ENCODE assay signal across 8 cellular contexts in genomic region chr11:66386171-66387069, GRCh38. TPM values are rescaled to one million over a fixed set of nuclear protein-coding genes. Genes with fewer than 3 reads are reported as not detected.
DNase-seq lines count a peak whose midpoint lies in the region; ATAC-seq and TF ChIP-seq lines count a peak whose summit lies in the region.

No MANE protein-coding gene starts in this region.

- H3K9me2 ChIP-seq in OCI-LY1 (ENCODE audit: low read depth, low read length) = no peaks in the 10 kb centered on the region

- no peak overlapping the region for H4K5ac ChIP-seq in IMR-90 (ENCODE audit: low read depth, low read length)

- no peak overlapping the region for H4K91ac ChIP-seq in IMR-90 (ENCODE audit: insufficient read depth, low read depth, low read length)

- peak overlapping the region; percentile 23; the same call in 1 of the 2 replicates for H3K4me3 ChIP-seq in IMR-90 (ENCODE audit: insufficient read depth, low read depth, low read length)
- H3K4me3 ChIP-seq in OCI-LY1 (ENCODE audit: low read depth, low read length, poor library complexity, severe bottlenecking) = peak overlapping the region; percentile 1

- H3K9me3 ChIP-seq in IMR-90 (ENCODE audit: control insufficient read depth, insufficient read depth, low read length) (no peaks in the 10 kb centered on the region), OCI-LY1 (ENCODE audit: low read length) (no peaks in the 10 kb centered on the region)

- H2BK120ac ChIP-seq in IMR-90 (ENCODE audit: low read depth, low read length) = no peak overlapping the region

- no peak overlapping the region for H2BK15ac ChIP-seq in IMR-90 (ENCODE audit: low read depth, low read length)

- no peak overlapping the region for H2BK20ac ChIP-seq in IMR-90 (ENCODE audit: low read depth, low read length)

- 0 out of 2 replicates have a peak overlapping the region, but pooled peaks have one; percentile 51 for H3K14ac ChIP-seq in IMR-90 (replicated peaks; ENCODE audit: low read depth, low read length)

- no peaks in the 10 kb centered on the region; the same call in 1 of the 2 replicates for H3F3A ChIP-seq in OCI-LY1 (ENCODE audit: insufficient read depth, low read length)

- TF ChIP-seq POLR2A in IMR-90 (IDR thresholded peaks at IDR 0.05; ENCODE audit: low read depth, low read length) = no peak
- TF ChIP-seq POLR2A in erythroblast (IDR thresholded peaks at IDR 0.05; ENCODE audit: low read length) = no peak

- DNase-seq in COLO668 (lab: John Stamatoyannopoulos, UW; ENCODE audit: unreplicated experiment) = peak; percentile 81
- peak; percentile 80 for DNase-seq in IMR-90
- peak; percentile 82 for DNase-seq in activated T-cell treated with anti-CD3 and anti-CD28 coated beads for 4 hours
- peak; percentile 76 to 89 for DNase-seq in erythroblast (lab: John Stamatoyannopoulos, UW)
- peak; percentile 88 for DNase-seq in myocyte (ENCODE audit: low read depth)
- DNase-seq in stimulated activated CD8-positive, alpha-beta memory T cell treated with anti-CD3 and anti-CD28 coated beads, Interleukin-4, amount 100 ng/mL, for 48 hours = peak; percentile 95

- H3K9ac ChIP-seq in IMR-90 (ENCODE audit: low read depth, low read length) = peak overlapping the region; percentile 39; the same call in 1 of the 2 replicates
- H3K9ac ChIP-seq in OCI-LY1 (ENCODE audit: low read length) = 0 out of 2 replicates have a peak overlapping the region, but pooled peaks have one; percentile 6

- H2AFZ ChIP-seq in IMR-90 (replicated peaks; ENCODE audit: low read length, poor library complexity) (peak overlapping the region; percentile 89), OCI-LY1 (ENCODE audit: low read length) (no peak overlapping the region)

- H3K9me1 ChIP-seq in IMR-90 (ENCODE audit: insufficient read depth, low read length) = no peaks in the 10 kb centered on the region

- TF ChIP-seq CTCF in IMR-90 (conservative IDR thresholded peaks at IDR 0.05; ENCODE audit: low read depth, low read length) (peak; percentile 90), OCI-LY1 (IDR thresholded peaks at IDR 0.05; ENCODE audit: low read length) (peak; percentile 89)

- 3% methylated on average over 14 of the region's 20 CpGs; no CpG with 5 or more reads in 1 of the 2 experiments for WGBS in IMR-90 (ENCODE audit: extremely low coverage in 2 of 2, insufficient read length in 1 of 2), 2 experiments

- H3K4ac ChIP-seq in IMR-90 (ENCODE audit: low read depth, low read length) = no peak overlapping the region

- H3K4me2 ChIP-seq in IMR-90 (ENCODE audit: low read depth, low read length) (peak overlapping the region; percentile 74), OCI-LY1 (ENCODE audit: low read length) (peak overlapping the region; percentile 36)

- H3K56ac ChIP-seq in IMR-90 (ENCODE audit: extremely low read depth, insufficient read depth, low read length) = no peak overlapping the region

- CTCF ChIA-PET in IMR-90 (lab: Yijun Ruan, JAX) = interaction anchor here (0.5 to 2.1 kb wide), 14 partner anchors 9 to 128 kb away, joined by 3 to 11 read pairs (median 3); partner anchors contain the start of gene B4GAT1

- peak; percentile 67 for TF ChIP-seq RAD21 in IMR-90 (IDR thresholded peaks at IDR 0.05; ENCODE audit: low read length)

- H4K20me1 ChIP-seq in IMR-90 (ENCODE audit: insufficient read depth, low read length) = no peaks in the 10 kb centered on the region
- H4K20me1 ChIP-seq in OCI-LY1 (ENCODE audit: insufficient read depth, low read length) = no peaks in the 10 kb centered on the region

- H2AK9ac ChIP-seq in IMR-90 (replicated peaks; ENCODE audit: low read depth, low read length, poor library complexity) = no peak overlapping the region

- no peaks in the 10 kb centered on the region for H3K4me1 ChIP-seq in IMR-90 (ENCODE audit: control insufficient read depth, insufficient read depth, low read length)
- H3K4me1 ChIP-seq in OCI-LY1 (ENCODE audit: insufficient read depth, low read length, severe bottlenecking) = peaks cover 7% of the 10 kb centered on the region

- no peak overlapping the region for H3K18ac ChIP-seq in IMR-90 (ENCODE audit: low read depth, low read length)

- no TSS peak for BruUV-seq in IMR-90 (replicated peaks; lab: Mats Ljungman, UMichigan)

- H3K27me3 ChIP-seq in IMR-90 (ENCODE audit: control insufficient read depth, insufficient read depth, low read length) = peaks cover 7% of the 10 kb centered on the region
- no peaks in the 10 kb centered on the region for H3K27me3 ChIP-seq in OCI-LY1 (ENCODE audit: insufficient read depth, low read length)

- dilution Hi-C loops in IMR-90 (cut with HindIII; ENCODE audit: low sequenced_read_pairs, unreplicated experiment) = no loop called here

- intact Hi-C loops in IMR-90 (cut with micrococcal nuclease) = loop anchor here (1.0 to 5.0 kb wide), 2 partner anchors 46 to 75 kb away; no protein-coding TSS in a partner anchor

- no peak overlapping the region for H2BK5ac ChIP-seq in IMR-90 (ENCODE audit: low read depth, low read length, poor library complexity, severe bottlenecking)

- H3K79me2 ChIP-seq in OCI-LY1 (ENCODE audit: insufficient read depth, low read length) = no peaks in the 10 kb centered on the region

- H2AK5ac ChIP-seq in IMR-90 (ENCODE audit: low read depth, low read length) = no peak overlapping the region

- in situ Hi-C loops in IMR-90 (cut with MboI; ENCODE audit: low sequenced_read_pairs) = loop anchor here (5.0 kb wide), 1 partner anchor 79 kb away; no protein-coding TSS in a partner anchor

- H3K36me3 ChIP-seq in IMR-90 (ENCODE audit: control insufficient read depth, insufficient read depth, low read length) (no peaks in the 10 kb centered on the region), OCI-LY1 (ENCODE audit: insufficient read depth, low read length) (no peaks in the 10 kb centered on the region)

- POLR2A ChIA-PET in IMR-90 (lab: Charles Lee; ENCODE audit: unreplicated experiment) = interaction anchor here (0.7 to 1.1 kb wide), 2 partner anchors 74 to 93 kb away, joined by 3 to 5 read pairs; no protein-coding TSS in a partner anchor

- no peak overlapping the region for H3K27ac ChIP-seq in IMR-90 (ENCODE audit: insufficient read depth, low read length)
- H3K27ac ChIP-seq in OCI-LY1 (ENCODE audit: low read depth, low read length, poor library complexity, severe bottlenecking) = no peak overlapping the region

- ATAC-seq in IMR-90 (ENCODE audit: low read depth) = peak; percentile 90
- ATAC-seq in HG02852 (IDR thresholded peaks at IDR 0.05; ENCODE audit: unreplicated experiment) = no peak

- H3K23ac ChIP-seq in IMR-90 (ENCODE audit: low read depth, low read length) = no peak overlapping the region

- peak overlapping the region in 1 of 2 experiments; percentile 51; a peak in 1 of 4 replicates for H4K8ac ChIP-seq in IMR-90 (ENCODE audit: low read depth in 2 of 2, low read length in 2 of 2)

- no peaks in the 10 kb centered on the region for H3K79me1 ChIP-seq in IMR-90 (ENCODE audit: low read depth in 1 of 2, low read length in 2 of 2)

TF ChIP-seq in IMR-90, 13 proteins besides CTCF, POLR2A, EP300 and RAD21:
- TF ChIP-seq MAFK (IDR thresholded peaks at IDR 0.05; ENCODE audit: low read depth, low read length) (no peak), CHD1 (IDR thresholded peaks at IDR 0.05; ENCODE audit: low read depth, low read length) (no peak), SMC3 (IDR thresholded peaks at IDR 0.05; ENCODE audit: low read depth, low read length) (peak; percentile 67), RFX5 (IDR thresholded peaks at IDR 0.05; ENCODE audit: low read depth, low read length) (no peak), CEBPB (IDR thresholded peaks at IDR 0.05; ENCODE audit: low read depth, low read length) (peak; percentile 93), RCOR1 (IDR thresholded peaks at IDR 0.05; ENCODE audit: insufficient replicate concordance, low read length) (no peak)
- TF ChIP-seq, protein P1, sequence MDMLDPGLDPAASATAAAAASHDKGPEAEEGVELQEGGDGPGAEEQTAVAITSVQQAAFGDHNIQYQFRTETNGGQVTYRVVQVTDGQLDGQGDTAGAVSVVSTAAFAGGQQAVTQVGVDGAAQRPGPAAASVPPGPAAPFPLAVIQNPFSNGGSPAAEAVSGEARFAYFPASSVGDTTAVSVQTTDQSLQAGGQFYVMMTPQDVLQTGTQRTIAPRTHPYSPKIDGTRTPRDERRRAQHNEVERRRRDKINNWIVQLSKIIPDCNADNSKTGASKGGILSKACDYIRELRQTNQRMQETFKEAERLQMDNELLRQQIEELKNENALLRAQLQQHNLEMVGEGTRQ (IDR thresholded peaks at IDR 0.05; ENCODE audit: low read depth, low read length) = no peak

RNA-seq across cellular contexts. Expression of gene SLC29A2, which starts 14.9 kb away (rescaled TPM):
- total RNA-seq in IMR-90 (2012; rRNA removed) (under 0.01 TPM in 2 replicates), myocyte (4.5 and 8.5 TPM in 2 replicates)
- polyA plus RNA-seq in IMR-90 (2012; rRNA removed) = 0.87 and 1.2 TPM in 2 replicates
- polyA plus RNA-seq in IMR-90 (2012; cell fraction: cytosol; rRNA removed) = 0.32 and 0.92 TPM in 2 replicates
- polyA plus RNA-seq in IMR-90 (2012; cell fraction: nucleus; rRNA removed; ENCODE audit: low replicate concordance) = 4.7 and 8.5 TPM in 2 replicates
- 0.79 TPM for polyA plus RNA-seq in myocyte (2012)

RNA-seq across cellular contexts. Expression of gene NPAS4, which starts 34.4 kb away (rescaled TPM):
- total RNA-seq in IMR-90 (2012; rRNA removed) (under 0.01 TPM in 1 of 2 replicates, not detected in the other), myocyte (not detected in 2 replicates)
- polyA plus RNA-seq in IMR-90 (2012; rRNA removed) = 0.77 and 0.89 TPM in 2 replicates
- polyA plus RNA-seq in IMR-90 (2012; cell fraction: cytosol; rRNA removed) = 0.25 and 0.40 TPM in 2 replicates
- polyA plus RNA-seq in IMR-90 (2012; cell fraction: nucleus; rRNA removed; ENCODE audit: low replicate concordance) = 2.5 and 4.2 TPM in 2 replicates
- polyA plus RNA-seq in myocyte (2012) = 0.03 TPM

RNA-seq across cellular contexts. Expression of gene B4GAT1, which starts 39.0 kb away (rescaled TPM):
- total RNA-seq in IMR-90 (2012; rRNA removed) (10.6 and 13.9 TPM in 2 replicates), myocyte (60.3 and 69.3 TPM in 2 replicates)
- polyA plus RNA-seq in IMR-90 (2012; rRNA removed) = 18.4 and 20.5 TPM in 2 replicates
- polyA plus RNA-seq in IMR-90 (2012; cell fraction: cytosol; rRNA removed) = 16.5 and 24.6 TPM in 2 replicates
- polyA plus RNA-seq in IMR-90 (2012; cell fraction: nucleus; rRNA removed; ENCODE audit: low replicate concordance) = 8.5 and 9.5 TPM in 2 replicates
- polyA plus RNA-seq in myocyte (2012) = 54.7 TPM

RNA-seq across cellular contexts. Expression of gene BRMS1, which starts 41.5 kb away (rescaled TPM):
- total RNA-seq in IMR-90 (2012; rRNA removed) = 57.9 and 67.2 TPM in 2 replicates
- polyA plus RNA-seq in IMR-90 (2012; rRNA removed) = 48.3 and 51.9 TPM in 2 replicates
- 38.2 and 49.5 TPM in 2 replicates for polyA plus RNA-seq in IMR-90 (2012; cell fraction: cytosol; rRNA removed)
- polyA plus RNA-seq in IMR-90 (2012; cell fraction: nucleus; rRNA removed; ENCODE audit: low replicate concordance) = 43.6 and 65.0 TPM in 2 replicates
- total RNA-seq in myocyte = 45.9 and 56.1 TPM in 2 replicates
- polyA plus RNA-seq in myocyte (2012) = 39.2 TPM

RNA-seq across cellular contexts. Expression of gene RIN1, which starts 50.2 kb away (rescaled TPM):
- total RNA-seq in IMR-90 (2012; rRNA removed) (9.9 and 10.6 TPM in 2 replicates), myocyte (32.3 and 43.9 TPM in 2 replicates)
- polyA plus RNA-seq in IMR-90 (2012; rRNA removed) = 20.8 and 27.1 TPM in 2 replicates
- polyA plus RNA-seq in IMR-90 (2012; cell fraction: cytosol; rRNA removed) = 19.8 and 26.9 TPM in 2 replicates
- polyA plus RNA-seq in IMR-90 (2012; cell fraction: nucleus; rRNA removed; ENCODE audit: low replicate concordance) = 58.8 and 120 TPM in 2 replicates
- polyA plus RNA-seq in myocyte (2012) = 5.7 TPM
